Comparison of ENCODE assay signal across 12 cellular contexts in the genomic region with DNA sequence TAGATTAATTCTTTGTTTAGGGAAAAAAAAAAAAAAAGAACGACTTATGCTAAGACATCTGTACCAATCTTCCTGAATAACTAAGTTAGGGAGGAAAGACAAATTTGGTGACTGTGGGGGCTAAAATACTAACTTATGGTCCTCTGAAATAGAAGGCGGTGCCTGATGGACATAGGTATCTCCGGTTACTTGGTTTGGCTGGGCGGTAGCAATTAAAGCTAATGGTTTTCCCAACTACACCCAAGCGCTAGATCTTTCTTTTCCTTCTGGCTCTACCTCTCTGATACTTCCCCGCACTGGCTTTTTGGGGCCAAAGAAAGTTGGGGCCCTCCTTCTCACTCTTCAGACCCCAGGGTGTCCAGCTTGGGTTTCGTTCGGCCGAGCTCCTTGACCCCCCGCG. TPM values are rescaled to one million over a fixed set of nuclear protein-coding genes. Genes with fewer than 3 reads are reported as not detected.
DNase-seq lines count a peak whose midpoint lies in the region; TF ChIP-seq lines count a peak whose summit lies in the region.
"Had no signal": no experiment of that assay in that cellular context is flagged by ENCODE, and none has a peak within 500 bp of the region (broad histone marks: within the 10 kb centered on the region; RNA-seq: fewer than 3 reads in every experiment).

No MANE protein-coding gene starts in this region.

- H3K36me3 Mint-ChIP-seq in activated naive CD4-positive, alpha-beta T cell treated with anti-CD3 and anti-CD28 coated beads, Interleukin-2, amount 50 U/mL, for 24 hours = no peaks in the 10 kb centered on the region
- H3K36me3 Mint-ChIP-seq in activated naive CD4-positive, alpha-beta T cell treated with anti-CD3 and anti-CD28 coated beads, Interleukin-2, amount 10 ng/mL, durations not matched to agents 7 days and 5 days = peaks cover 1% of the 10 kb centered on the region
- H3K36me3 Mint-ChIP-seq in nephron (ENCODE audit: low read depth) (no peaks in the 10 kb centered on the region), type B pancreatic cell (peaks cover 3% of the 10 kb centered on the region)

- no peaks in the 10 kb centered on the region for H3K9me3 ChIP-seq in MM.1S (replicated peaks; ENCODE audit: insufficient read depth, low read length)

- no peaks in the 10 kb centered on the region for H3K36me3 ChIP-seq in MM.1S (replicated peaks; ENCODE audit: insufficient read depth, low read length)

- H4K20me1 ChIP-seq in MM.1S (ENCODE audit: insufficient read depth, low read length) = no peaks in the 10 kb centered on the region

- no peak overlapping the region for H3K4me2 ChIP-seq in MM.1S (ENCODE audit: low read depth, low read length)

- no peaks in the 10 kb centered on the region for H3K4me1 ChIP-seq in MM.1S (ENCODE audit: low read length)

- no peaks in the 10 kb centered on the region for H3K27me3 ChIP-seq in MM.1S (replicated peaks; ENCODE audit: insufficient read depth, low read length)

- DNase-seq in activated naive CD4-positive, alpha-beta T cell treated with anti-CD3 and anti-CD28 coated beads, Interleukin-2, amount 10 ng/mL, durations not matched to agents 7 days and 5 days = no peak
- no peak for DNase-seq in fibroblast of villous mesenchyme (ENCODE audit: low read depth)
- no peak for DNase-seq in type B pancreatic cell (ENCODE audit: extremely low spot score, unreplicated experiment)
- DNase-seq in NCI-H1417 (lab: John Stamatoyannopoulos, UW) = no peak
- no peak for DNase-seq in stimulated activated CD8-positive, alpha-beta memory T cell treated with anti-CD3 and anti-CD28 coated beads, Interleukin-4, amount 100 ng/mL, for 48 hours
- DNase-seq in MM.1S = no peak
- DNase-seq: 8988T, activated gamma-delta T cell treated with Interleukin-2 at 50 U/mL for 16 hours, NCI-H1436 treated with DMSO at 0.1 percent for 48 hours had no signal

- H2AFZ ChIP-seq in MM.1S (ENCODE audit: low read length) = no peak overlapping the region

- no peak overlapping the region for H3K27ac ChIP-seq in MM.1S (ENCODE audit: low read length)

- TF ChIP-seq CTCF in fibroblast of villous mesenchyme (IDR thresholded peaks at IDR 0.05; ENCODE audit: insufficient read depth, low read depth, low read length) = no peak
- no peak for TF ChIP-seq CTCF in nephron (IDR thresholded peaks at IDR 0.05; ENCODE audit: unreplicated experiment in 3 of 3)
- no peak for TF ChIP-seq CTCF in type B pancreatic cell (conservative IDR thresholded peaks at IDR 0.05)
- no peak for TF ChIP-seq CTCF in MM.1S (IDR thresholded peaks at IDR 0.05; ENCODE audit: low read length)

- H3K9ac ChIP-seq in MM.1S (ENCODE audit: low read length) = no peak overlapping the region

- no peaks in the 10 kb centered on the region for H3K79me2 ChIP-seq in MM.1S (ENCODE audit: low read length)

- no peaks in the 10 kb centered on the region for H3F3A ChIP-seq in MM.1S (ENCODE audit: insufficient read depth, low read length)

- CTCF ChIA-PET in activated naive CD4-positive, alpha-beta T cell treated with anti-CD3 and anti-CD28 coated beads, Interleukin-2, amount 10 ng/mL, durations not matched to agents 7 days and 5 days (lab: Charles Lee) = no interaction called here

- peak overlapping the region; percentile 75 for H3K4me3 ChIP-seq in fibroblast of villous mesenchyme (ENCODE audit: low read depth, low read length)
- no peak overlapping the region for H3K4me3 ChIP-seq in MM.1S (ENCODE audit: low read length)

- no peaks in the 10 kb centered on the region for H3K9me2 ChIP-seq in MM.1S (replicated peaks; ENCODE audit: insufficient read depth, low read length)

- peaks cover 9% of the 10 kb centered on the region for H3K4me1 Mint-ChIP-seq in activated naive CD4-positive, alpha-beta T cell treated with anti-CD3 and anti-CD28 coated beads, Interleukin-2, amount 50 U/mL, for 24 hours
- peaks cover 10% of the 10 kb centered on the region for H3K4me1 Mint-ChIP-seq in activated naive CD4-positive, alpha-beta T cell treated with anti-CD3 and anti-CD28 coated beads, Interleukin-2, amount 10 ng/mL, durations not matched to agents 7 days and 5 days
- H3K4me1 Mint-ChIP-seq in nephron (peaks cover 44% of the 10 kb centered on the region), type B pancreatic cell (ENCODE audit: unreplicated experiment) (peaks cover 9% of the 10 kb centered on the region)

- H3K4me3 Mint-ChIP-seq in activated naive CD4-positive, alpha-beta T cell treated with anti-CD3 and anti-CD28 coated beads, Interleukin-2, amount 50 U/mL, for 24 hours = peak overlapping the region; percentile 19
- H3K4me3 Mint-ChIP-seq in activated naive CD4-positive, alpha-beta T cell treated with anti-CD3 and anti-CD28 coated beads, Interleukin-2, amount 10 ng/mL, durations not matched to agents 7 days and 5 days = no peak overlapping the region
- H3K4me3 Mint-ChIP-seq in nephron = peak overlapping the region; percentile 76 to 83 (median 82)
- H3K4me3 Mint-ChIP-seq in type B pancreatic cell = peak overlapping the region; percentile 60

- no peak overlapping the region for H3K27ac Mint-ChIP-seq in activated naive CD4-positive, alpha-beta T cell treated with anti-CD3 and anti-CD28 coated beads, Interleukin-2, amount 50 U/mL, for 24 hours
- H3K27ac Mint-ChIP-seq in activated naive CD4-positive, alpha-beta T cell treated with anti-CD3 and anti-CD28 coated beads, Interleukin-2, amount 10 ng/mL, durations not matched to agents 7 days and 5 days = no peak overlapping the region
- H3K27ac Mint-ChIP-seq in nephron (peak overlapping the region in 1 of 3 experiments; percentile 38), type B pancreatic cell (no peak overlapping the region)
- H3K27ac Mint-ChIP-seq: stimulated activated naive CD8-positive, alpha-beta T cell treated with anti-CD3 and anti-CD28 coated beads, Interleukin-15, amount 100 ng/mL, for 72 hours had no signal

- peaks cover 55% of the 10 kb centered on the region for H3K27me3 Mint-ChIP-seq in activated naive CD4-positive, alpha-beta T cell treated with anti-CD3 and anti-CD28 coated beads, Interleukin-2, amount 50 U/mL, for 24 hours
- peaks cover 57% of the 10 kb centered on the region for H3K27me3 Mint-ChIP-seq in activated naive CD4-positive, alpha-beta T cell treated with anti-CD3 and anti-CD28 coated beads, Interleukin-2, amount 10 ng/mL, durations not matched to agents 7 days and 5 days
- H3K27me3 Mint-ChIP-seq in nephron (ENCODE audit: low read depth) (peaks cover 62% of the 10 kb centered on the region), type B pancreatic cell (peaks cover 81% of the 10 kb centered on the region)

- H3K9me3 Mint-ChIP-seq in activated naive CD4-positive, alpha-beta T cell treated with anti-CD3 and anti-CD28 coated beads, Interleukin-2, amount 50 U/mL, for 24 hours = no peaks in the 10 kb centered on the region
- no peaks in the 10 kb centered on the region for H3K9me3 Mint-ChIP-seq in activated naive CD4-positive, alpha-beta T cell treated with anti-CD3 and anti-CD28 coated beads, Interleukin-2, amount 10 ng/mL, durations not matched to agents 7 days and 5 days
- H3K9me3 Mint-ChIP-seq in nephron = no peaks in the 10 kb centered on the region
- no peaks in the 10 kb centered on the region for H3K9me3 Mint-ChIP-seq in type B pancreatic cell
- H3K9me3 Mint-ChIP-seq: stimulated activated naive CD8-positive, alpha-beta T cell treated with anti-CD3 and anti-CD28 coated beads, Interleukin-15, amount 100 ng/mL, for 72 hours had no signal

RNA-seq across cellular contexts. Expression of a gene that starts 1.0 kb away (rescaled TPM):
- total RNA-seq in fibroblast of villous mesenchyme (9.0 and 32.4 TPM in 2 replicates), type B pancreatic cell (ENCODE audit: low replicate concordance) (0.88 and 4.2 TPM in 2 replicates)
